22 cellular contexts compared by ENCODE assay signal in genomic region chr19:31641591-31641990, GRCh38.
DNase-seq lines count a peak whose midpoint lies in the region; ATAC-seq and TF ChIP-seq lines count a peak whose summit lies in the region.
"Had no signal": no experiment of that assay in that cellular context is flagged by ENCODE, and none has a peak within 500 bp of the region (broad histone marks: within the 10 kb centered on the region; RNA-seq: fewer than 3 reads in every experiment).

No MANE protein-coding gene starts in this region.

- no TSS peak for BruUV-seq in mammary epithelial cell (replicated peaks; lab: Mats Ljungman, UMichigan)

- H3K4me1 ChIP-seq in mammary epithelial cell (ENCODE audit: insufficient read depth, low read length) (no peaks in the 10 kb centered on the region), breast epithelium (no peaks in the 10 kb centered on the region)

- CTCF ChIA-PET in mammary epithelial cell (lab: Charles Lee; ENCODE audit: low non-redundant PET) = no interaction called here

- TF ChIP-seq POLR2A in breast epithelium (IDR thresholded peaks at IDR 0.05) = no peak

- no peaks in the 10 kb centered on the region for H4K20me1 ChIP-seq in mammary epithelial cell (ENCODE audit: insufficient read depth, low read length)

- H3K36me3 ChIP-seq in mammary epithelial cell (ENCODE audit: insufficient read depth, low read length) = no peaks in the 10 kb centered on the region
- no peaks in the 10 kb centered on the region for H3K36me3 ChIP-seq in breast epithelium

- no peak overlapping the region for H3K9ac ChIP-seq in mammary epithelial cell (ENCODE audit: insufficient read depth, low read length)
- H3K9ac ChIP-seq: SK-N-SH had no signal

- no peak overlapping the region for H2AFZ ChIP-seq in mammary epithelial cell (ENCODE audit: low read depth, low read length)

- H3K27me3 ChIP-seq in mammary epithelial cell (ENCODE audit: insufficient read depth, low read length) (no peaks in the 10 kb centered on the region), breast epithelium (no peaks in the 10 kb centered on the region)

- in situ Hi-C loops in mammary epithelial cell (cut with MboI; ENCODE audit: low sequenced_read_pairs in 2 of 2) = no loop called here

- H3K4me2 ChIP-seq in mammary epithelial cell (ENCODE audit: insufficient read depth, low read depth, low read length) = no peak overlapping the region
- H3K4me2 ChIP-seq: SK-N-SH had no signal

- dilution Hi-C loops in mammary epithelial cell (cut with HindIII; ENCODE audit: low sequenced_read_pairs) = no loop called here

- intact Hi-C loops in mammary epithelial cell (cut with micrococcal nuclease) (no loop called here), breast epithelium (cut with DNase I; ENCODE audit: low total_unique reads) (no loop called here)

- H3K27ac ChIP-seq in mammary epithelial cell (ENCODE audit: insufficient read depth, low read depth, low read length) (no peak overlapping the region), breast epithelium (no peak overlapping the region)

- H3K79me2 ChIP-seq in mammary epithelial cell (ENCODE audit: insufficient read depth, low read length) = no peaks in the 10 kb centered on the region

- H3K9me3 ChIP-seq in mammary epithelial cell (replicated peaks; ENCODE audit: insufficient read depth, low read length) (peaks cover 6% of the 10 kb centered on the region), breast epithelium (peaks cover 0 to 9% of the 10 kb centered on the region in 2 donors)
- H3K9me3 ChIP-seq: SK-N-SH had no signal

- ATAC-seq in GM19328 (IDR thresholded peaks at IDR 0.05; ENCODE audit: unreplicated experiment) (no peak), HG02885 (IDR thresholded peaks at IDR 0.05; ENCODE audit: poor library complexity, unreplicated experiment) (no peak), HG03159 (IDR thresholded peaks at IDR 0.05; ENCODE audit: unreplicated experiment) (no peak)
- ATAC-seq: CD8-positive, alpha-beta T cell; T-cell had no signal

- DNase-seq in mammary epithelial cell (peak; percentile 37), breast epithelium (ENCODE audit: low spot score in 2 of 2) (no peak), SW480 (ENCODE audit: low spot score) (peak; percentile 9), kidney glomerular epithelial cell (lab: John Stamatoyannopoulos, UW) (peak; percentile 1)
- DNase-seq: 8988T; AML-193; C1 segment of cervical spinal cord; CD8-positive, alpha-beta T cell; DND-41; Kasumi-1; MM.1S; NCI-H1105 treated with DMSO at 0.1 percent for 48 hours; NCI-H2029 treated with DMSO at 0.1 percent for 48 hours; NCI-H2171; NCI-H524 treated with DMSO at 0.1 percent for 48 hours; RPMI8226; SHP77 treated with DMSO at 0.1 percent for 48 hours; SK-N-SH; T-cell had no signal

- TF ChIP-seq CTCF in mammary epithelial cell (conservative IDR thresholded peaks at IDR 0.05 in 1 of 2, IDR thresholded peaks at IDR 0.05 in 1 of 2; ENCODE audit: extremely low read depth in 1 of 2, insufficient read depth in 1 of 2, low read depth in 1 of 2, low read length in 2 of 2) (no peak), breast epithelium (IDR thresholded peaks at IDR 0.05) (no peak)

- no peak overlapping the region for H3K4me3 ChIP-seq in mammary epithelial cell (replicated peaks in 1 of 3; ENCODE audit: insufficient read depth in 1 of 3, low read depth in 2 of 3, low read length in 3 of 3)
- no peak overlapping the region for H3K4me3 ChIP-seq in breast epithelium

- WGBS in mammary epithelial cell (ENCODE audit: low coverage, missing lambda C conversion rate) = 4% methylated on average over 2 of the region's 2 CpGs

Comparison
In these comparisons a context has a peak if more than half of its experiments do, and no peak if none do; other contexts are left out.
1. DNase-seq: peak in mammary epithelial cell (single experiment), SW480 (single experiment) and kidney glomerular epithelial cell (single experiment); none in breast epithelium (0 of 2).